ENCODE assay signal across 12 cellular contexts in genomic region chr2:239307921-239308620, GRCh38.
DNase-seq lines count a peak whose midpoint lies in the region; ATAC-seq and TF ChIP-seq lines count a peak whose summit lies in the region.
"Had no signal": no experiment of that assay in that cellular context is flagged by ENCODE, and none has a peak within 500 bp of the region (broad histone marks: within the 10 kb centered on the region; RNA-seq: fewer than 3 reads in every experiment).

No MANE protein-coding gene starts in this region.

- no peak overlapping the region for H3K4me3 Mint-ChIP-seq in activated B cell treated with CpG ODN at 0.5 μM for 24 hours
- H3K4me3 Mint-ChIP-seq: natural killer cell had no signal

- H3K9ac ChIP-seq in skeletal muscle satellite cell (ENCODE audit: low read depth, low read length), result no peak overlapping the region

- H3K4me1 Mint-ChIP-seq in activated B cell treated with CpG ODN at 0.5 μM for 24 hours, result peaks cover 24% of the 10 kb centered on the region

- POLR2A ChIA-PET in activated B cell treated with CpG ODN at 0.5 μM for 24 hours (lab: Charles Lee), result no interaction called here

- peaks cover 43% of the 10 kb centered on the region for H3K4me1 ChIP-seq in BE2C
- H3K4me1 ChIP-seq in right cardiac atrium (ENCODE audit: control insufficient read depth, insufficient read depth, low read length), result peaks cover 14% of the 10 kb centered on the region
- peaks cover 41% of the 10 kb centered on the region for H3K4me1 ChIP-seq in skeletal muscle satellite cell (ENCODE audit: control insufficient read depth, insufficient read depth, low read length)

- ATAC-seq in activated B cell treated with CpG ODN at 0.5 μM for 24 hours (ENCODE audit: low read depth) (no peak), right cardiac atrium (no peak), GM21723 (IDR thresholded peaks at IDR 0.05; ENCODE audit: unreplicated experiment) (no peak)
- ATAC-seq: natural killer cell, Panc1 had no signal

- H3K9me3 ChIP-seq in BE2C (no peaks in the 10 kb centered on the region), right cardiac atrium (ENCODE audit: control insufficient read depth, low read length) (no peaks in the 10 kb centered on the region), skeletal muscle satellite cell (replicated peaks; ENCODE audit: low read length) (no peaks in the 10 kb centered on the region)

- intact Hi-C loops in activated B cell treated with CpG ODN at 0.5 μM for 24 hours (cut with micrococcal nuclease) (no loop called here), right cardiac atrium (cut with DNase I) (no loop called here)

- no peak overlapping the region for H3K27ac Mint-ChIP-seq in activated B cell treated with CpG ODN at 0.5 μM for 24 hours
- H3K27ac Mint-ChIP-seq: natural killer cell had no signal

- no peak for TF ChIP-seq POLR2A in erythroblast (IDR thresholded peaks at IDR 0.05; ENCODE audit: low read length)

- H3K27me3 Mint-ChIP-seq in activated B cell treated with CpG ODN at 0.5 μM for 24 hours, result no peaks in the 10 kb centered on the region

- DNase-seq in BE2C, result no peak
- peak; percentile 12 for DNase-seq in activated B cell treated with CpG ODN at 0.5 μM for 24 hours
- DNase-seq in right cardiac atrium, result peak in 1 of 3 donors; percentile 35
- DNase-seq in erythroblast (lab: John Stamatoyannopoulos, UW), result no peak
- no peak for DNase-seq in T-helper 2 cell
- no peak for DNase-seq in activated CD4-positive, alpha-beta T cell treated with anti-CD3 and anti-CD28 coated beads for 48 hours
- DNase-seq: natural killer cell; NCI-H1930; stimulated activated CD4-positive, alpha-beta T cell treated with anti-CD3 and anti-CD28 coated beads, Interleukin-4, amount 100 ng/mL, for 24 hours had no signal

- H3K4me2 ChIP-seq in skeletal muscle satellite cell (ENCODE audit: low read length), result peak overlapping the region; percentile 76

- H3K27me3 ChIP-seq in BE2C (no peaks in the 10 kb centered on the region), right cardiac atrium (ENCODE audit: control insufficient read depth, insufficient read depth) (no peaks in the 10 kb centered on the region), skeletal muscle satellite cell (ENCODE audit: control insufficient read depth, insufficient read depth, low read length) (no peaks in the 10 kb centered on the region)

- WGBS in right cardiac atrium, result 70% methylated on average over 16 of the region's 16 CpGs

- no peaks in the 10 kb centered on the region for H3K36me3 ChIP-seq in BE2C
- no peaks in the 10 kb centered on the region for H3K36me3 ChIP-seq in skeletal muscle satellite cell (ENCODE audit: insufficient read depth, low read length)

- H3K4me3 ChIP-seq in BE2C (ENCODE audit: low read depth, low read length) (peak overlapping the region; percentile 52), right cardiac atrium (ENCODE audit: low read length) (peak overlapping the region; percentile 42), skeletal muscle satellite cell (ENCODE audit: low read length) (peak overlapping the region; percentile 50)

- no peaks in the 10 kb centered on the region for H3K9me3 Mint-ChIP-seq in activated B cell treated with CpG ODN at 0.5 μM for 24 hours
- H3K9me3 Mint-ChIP-seq: natural killer cell had no signal

- TF ChIP-seq CTCF in BE2C (IDR thresholded peaks at IDR 0.05; ENCODE audit: low read depth, low read length), result no peak
- TF ChIP-seq CTCF in activated B cell treated with CpG ODN at 0.5 μM for 24 hours (IDR thresholded peaks at IDR 0.05), result no peak

- peaks cover 6% of the 10 kb centered on the region for H3K36me3 Mint-ChIP-seq in activated B cell treated with CpG ODN at 0.5 μM for 24 hours (ENCODE audit: low read depth)
- H3K36me3 Mint-ChIP-seq: natural killer cell had no signal

- H3K27ac ChIP-seq in right cardiac atrium (ENCODE audit: low read length), result peak overlapping the region; percentile 69

- CTCF ChIA-PET in activated B cell treated with CpG ODN at 0.5 μM for 24 hours (lab: Charles Lee), result no interaction called here
